In genomic region chr22:49671331-49672012, GRCh38 we compare ENCODE assay signal across 10 cellular contexts.
A peak's percentile ranks its signal among the peaks of the same experiment; 100 is the strongest.
DNase-seq lines count a peak whose midpoint lies in the region; ATAC-seq and TF ChIP-seq lines count a peak whose summit lies in the region.
"Had no signal": no experiment of that assay in that cellular context is flagged by ENCODE, and none has a peak within 500 bp of the region (broad histone marks: within the 10 kb centered on the region; RNA-seq: fewer than 3 reads in every experiment).

No MANE protein-coding gene starts in this region.

- H3K27ac ChIP-seq in ectodermal cell (ENCODE audit: insufficient read depth, low read depth, low read length, poor library complexity, severe bottlenecking) (no peak overlapping the region), parathyroid adenoma (no peak overlapping the region)

- ATAC-seq in HG03039 (IDR thresholded peaks at IDR 0.05; ENCODE audit: unreplicated experiment) (no peak), HG02938 (IDR thresholded peaks at IDR 0.05; ENCODE audit: unreplicated experiment) (no peak)

- H3K27me3 Mint-ChIP-seq in IgD-negative memory B cell: peaks cover 19% of the 10 kb centered on the region

- no peaks in the 10 kb centered on the region for H3K79me2 ChIP-seq in parathyroid adenoma

- 6 to 7% methylated on average over 28 of the region's 28 CpGs for WGBS in ectodermal cell, 2 experiments

- peaks cover 16% of the 10 kb centered on the region for H3K4me1 ChIP-seq in ectodermal cell (ENCODE audit: control insufficient read depth, insufficient read depth, low read length)
- H3K4me1 ChIP-seq in parathyroid adenoma: no peaks in the 10 kb centered on the region

- no peaks in the 10 kb centered on the region for H3K36me3 ChIP-seq in ectodermal cell (ENCODE audit: control insufficient read depth, insufficient read depth, low read length)
- no peaks in the 10 kb centered on the region for H3K36me3 ChIP-seq in parathyroid adenoma (ENCODE audit: control insufficient read depth, insufficient read depth, low read length)

- peak overlapping the region; percentile 75 to 90 (median 88) for H3K4me3 Mint-ChIP-seq in IgD-negative memory B cell

- TF ChIP-seq CTCF in parathyroid adenoma (IDR thresholded peaks at IDR 0.05): no peak

- H2AFZ ChIP-seq in parathyroid adenoma: no peak overlapping the region

- no peak overlapping the region for H3K9ac ChIP-seq in parathyroid adenoma

- H3K27ac Mint-ChIP-seq in IgD-negative memory B cell: no peak overlapping the region

- H3K4me2 ChIP-seq in parathyroid adenoma (ENCODE audit: low read length): peak overlapping the region; percentile 57

- peaks cover 0 to 4% (median 0%) of the 10 kb centered on the region in 3 donors for H3K9me3 Mint-ChIP-seq in IgD-negative memory B cell

- H3K4me3 ChIP-seq in ectodermal cell (ENCODE audit: insufficient read depth, low read depth, low read length) (peak overlapping the region; percentile 30), parathyroid adenoma (ENCODE audit: low read depth, low read length) (no peak overlapping the region)

- no peaks in the 10 kb centered on the region for H3K36me3 Mint-ChIP-seq in IgD-negative memory B cell

- H3K9me3 ChIP-seq in ectodermal cell (ENCODE audit: control insufficient read depth, low read length) (no peaks in the 10 kb centered on the region), parathyroid adenoma (ENCODE audit: control insufficient read depth, low read length) (no peaks in the 10 kb centered on the region)

- peaks cover 12 to 15% (median 14%) of the 10 kb centered on the region in 3 donors for H3K4me1 Mint-ChIP-seq in IgD-negative memory B cell

- peak; percentile 39 for DNase-seq in NCI-H2171 treated with DMSO at 0.1 percent for 48 hours (lab: John Stamatoyannopoulos, UW)
- DNase-seq in NCI-H2171 (lab: John Stamatoyannopoulos, UW): no peak
- DNase-seq in middle frontal gyrus (ENCODE audit: extremely low spot score, low spot score): no peak
- DNase-seq: effector CD8-positive, alpha-beta T cell; midbrain had no signal

- H3K27me3 ChIP-seq in ectodermal cell (ENCODE audit: control insufficient read depth, insufficient read depth, low read length, poor library complexity, severe bottlenecking): peaks cover 58% of the 10 kb centered on the region
- H3K27me3 ChIP-seq in parathyroid adenoma (ENCODE audit: control insufficient read depth, insufficient read depth, low read length): no peaks in the 10 kb centered on the region
